30 cellular contexts compared by ENCODE assay signal in genomic region chr5:71460693-71461092, GRCh38.
"Had no signal": no experiment of that assay in that cellular context is flagged by ENCODE, and none has a peak within 500 bp of the region (broad histone marks: within the 10 kb centered on the region; RNA-seq: fewer than 3 reads in every experiment).

No MANE protein-coding gene starts in this region.

- H3K27me3 ChIP-seq: ascending aorta, cardiac muscle cell had no signal

- ATAC-seq: activated CD8-positive, alpha-beta memory T cell treated with anti-CD3 and anti-CD28 coated beads, Interleukin-2, amount 10 ng/mL, durations not matched to agents 7 days and 5 days; activated CD8-positive, alpha-beta T cell treated with anti-CD3 and anti-CD28 coated beads, Interleukin-2, amount 10 ng/mL, durations not matched to agents 7 days and 5 days; activated naive CD8-positive, alpha-beta T cell treated with anti-CD3 and anti-CD28 coated beads, Interleukin-2, amount 50 U/mL, for 24 hours had no signal

- DNase-seq: activated B cell treated with CpG ODN at 0.5 μM for 24 hours; activated CD4-positive, alpha-beta memory T cell treated with anti-CD3 and anti-CD28 coated beads, Interleukin-2, amount 10 ng/mL, durations not matched to agents 7 days and 5 days; activated CD4-positive, alpha-beta T cell treated with anti-CD3 and anti-CD28 coated beads for 4 hours; activated CD4-positive, alpha-beta T cell treated with anti-CD3 and anti-CD28 coated beads, Interleukin-2, amount 10 ng/mL, durations not matched to agents 24 days and 14 days; activated CD4-positive, alpha-beta T cell treated with anti-CD3 and anti-CD28 coated beads, Interleukin-2, amount 50 U/mL, for 1 hour; activated CD4-positive, alpha-beta T cell treated with anti-CD3 and anti-CD28 coated beads, Interleukin-2, amount 50 U/mL, for 48 hours; activated CD4-positive, CD25-positive, alpha-beta regulatory T cell treated with anti-CD3 and anti-CD28 coated beads, Interleukin-2, amount 50 U/mL, for 72 hours; activated CD8-positive, alpha-beta memory T cell treated with anti-CD3 and anti-CD28 coated beads for 24 hours; activated CD8-positive, alpha-beta memory T cell treated with anti-CD3 and anti-CD28 coated beads, Interleukin-2, amount 10 ng/mL, durations not matched to agents 7 days and 5 days; activated CD8-positive, alpha-beta memory T cell treated with anti-CD3 and anti-CD28 coated beads, Interleukin-2, amount 50 U/mL, for 48 hours; activated CD8-positive, alpha-beta T cell treated with anti-CD3 and anti-CD28 coated beads, Interleukin-2, amount 10 ng/mL, durations not matched to agents 7 days and 5 days; activated effector memory CD4-positive, alpha-beta T cell treated with Interleukin-2 at 50 U/mL for 16 hours; activated gamma-delta T cell; activated naive CD4-positive, alpha-beta T cell treated with anti-CD3 and anti-CD28 coated beads, Interleukin-2, amount 10 ng/mL, durations not matched to agents 7 days and 5 days; activated naive CD4-positive, alpha-beta T cell treated with Interleukin-2 at 50 U/mL for 16 hours; activated naive CD8-positive, alpha-beta T cell treated with anti-CD3 and anti-CD28 coated beads, Interleukin-2, amount 10 ng/mL, durations not matched to agents 7 days and 5 days; activated naive CD8-positive, alpha-beta T cell treated with anti-CD3 and anti-CD28 coated beads, Interleukin-2, amount 50 U/mL, for 24 hours; activated T-cell treated with anti-CD3 and anti-CD28 coated beads, Interleukin-2, amount 50 U/mL, for 24 hours; activated T-cell treated with anti-CD3 and anti-CD28 coated beads, Interleukin-2, amount 50 U/mL, for 48 hours; amygdala; anterior cingulate cortex; caudate nucleus; cerebellar nuclear complex; T-helper 2 cell; T-helper 9 cell had no signal

- FAIRE-seq: bronchial epithelial cell, TTC549 had no signal

- H3K9me3 ChIP-seq: ascending aorta had no signal

- H3K4me3 ChIP-seq: ascending aorta, cardiac muscle cell had no signal

- H3K27ac ChIP-seq: ascending aorta, cardiac muscle cell, VCaP had no signal
